16 cellular contexts compared by ENCODE assay signal in genomic region chr16:3876695-3877094, GRCh38. TPM values are rescaled to one million over a fixed set of nuclear protein-coding genes. Genes with fewer than 3 reads are reported as not detected.
DNase-seq lines count a peak whose midpoint lies in the region; ATAC-seq and TF ChIP-seq lines count a peak whose summit lies in the region.
"Had no signal": no experiment of that assay in that cellular context is flagged by ENCODE, and none has a peak within 500 bp of the region (broad histone marks: within the 10 kb centered on the region; RNA-seq: fewer than 3 reads in every experiment).

No MANE protein-coding gene starts in this region.

- ATAC-seq in GM19452 (IDR thresholded peaks at IDR 0.05; ENCODE audit: unreplicated experiment) (no peak), HG02970 (IDR thresholded peaks at IDR 0.05; ENCODE audit: low FRiP score, unreplicated experiment) (no peak), HG02938 (IDR thresholded peaks at IDR 0.05; ENCODE audit: unreplicated experiment) (no peak)
- ATAC-seq: activated naive CD8-positive, alpha-beta T cell treated with anti-CD3 and anti-CD28 coated beads, Interleukin-2, amount 50 U/mL, for 24 hours had no signal

- H3K9ac ChIP-seq in skeletal muscle satellite cell (ENCODE audit: low read depth, low read length): no peak overlapping the region

- CTCF ChIA-PET in RWPE1 (lab: Yijun Ruan, JAX): interaction anchor here (0.6 kb wide), 1 partner anchor 95 kb away, joined by 3 read pairs; no protein-coding TSS in a partner anchor

- peak overlapping the region; percentile 17 for H3K27ac ChIP-seq in RWPE1
- H3K27ac ChIP-seq: SJSA1, thyroid gland had no signal

- H3K27me3 ChIP-seq in skeletal muscle satellite cell (ENCODE audit: control insufficient read depth, insufficient read depth, low read length): no peaks in the 10 kb centered on the region
- H3K27me3 ChIP-seq: SJSA1, thyroid gland had no signal

- peaks cover 3% of the 10 kb centered on the region for H3K36me3 ChIP-seq in skeletal muscle satellite cell (ENCODE audit: insufficient read depth, low read length)
- H3K36me3 ChIP-seq: thyroid gland had no signal

- H3K9me3 ChIP-seq in skeletal muscle satellite cell (replicated peaks; ENCODE audit: low read length): no peaks in the 10 kb centered on the region
- H3K9me3 ChIP-seq: thyroid gland had no signal

- TF ChIP-seq CTCF in RWPE1 (conservative IDR thresholded peaks at IDR 0.05; ENCODE audit: low read depth): no peak
- no peak for TF ChIP-seq CTCF in fibroblast of the aortic adventitia (IDR thresholded peaks at IDR 0.05; ENCODE audit: insufficient read depth, low read length)

- peaks cover 36% of the 10 kb centered on the region for H3K4me1 ChIP-seq in skeletal muscle satellite cell (ENCODE audit: control insufficient read depth, insufficient read depth, low read length)

- DNase-seq in EH (ENCODE audit: low read depth) (peak; percentile 58), RWPE1 (ENCODE audit: low spot score) (no peak), fibroblast of the aortic adventitia (ENCODE audit: low read depth) (no peak), NCI-H2081 treated with DMSO at 0.1 percent for 48 hours (lab: John Stamatoyannopoulos, UW) (no peak)
- DNase-seq: activated CD4-positive, alpha-beta T cell treated with anti-CD3 and anti-CD28 coated beads, Interleukin-2, amount 50 U/mL, for 1 hour; activated naive CD8-positive, alpha-beta T cell treated with anti-CD3 and anti-CD28 coated beads, Interleukin-2, amount 50 U/mL, for 24 hours; GDM1; H9; MM.1S; stimulated activated CD4-positive, alpha-beta T cell treated with anti-CD3 and anti-CD28 coated beads, Interleukin-4, amount 100 ng/mL, for 1 hour had no signal

- POLR2A ChIA-PET in RWPE1 (lab: Yijun Ruan, JAX; ENCODE audit: low non-redundant PET): no interaction called here

- H3K4me2 ChIP-seq in skeletal muscle satellite cell (ENCODE audit: low read length): peak overlapping the region; percentile 48

- H3K4me3 ChIP-seq in fibroblast of the aortic adventitia (ENCODE audit: low read depth, low read length): peak overlapping the region; percentile 32
- H3K4me3 ChIP-seq in skeletal muscle satellite cell (ENCODE audit: low read length): peak overlapping the region; percentile 9
- H3K4me3 ChIP-seq: SJSA1, thyroid gland had no signal

RNA-seq across cellular contexts. Expression of gene CREBBP, which starts 3.8 kb away (rescaled TPM):
- total RNA-seq in fibroblast of the aortic adventitia (ENCODE audit: low replicate concordance): 26.6 and 31.5 TPM in 2 replicates
- 10.9 and 11.4 TPM in 2 replicates for total RNA-seq in skeletal muscle satellite cell (2012; rRNA removed)
